ENCODE assay signal across 8 cellular contexts in the genomic region with DNA sequence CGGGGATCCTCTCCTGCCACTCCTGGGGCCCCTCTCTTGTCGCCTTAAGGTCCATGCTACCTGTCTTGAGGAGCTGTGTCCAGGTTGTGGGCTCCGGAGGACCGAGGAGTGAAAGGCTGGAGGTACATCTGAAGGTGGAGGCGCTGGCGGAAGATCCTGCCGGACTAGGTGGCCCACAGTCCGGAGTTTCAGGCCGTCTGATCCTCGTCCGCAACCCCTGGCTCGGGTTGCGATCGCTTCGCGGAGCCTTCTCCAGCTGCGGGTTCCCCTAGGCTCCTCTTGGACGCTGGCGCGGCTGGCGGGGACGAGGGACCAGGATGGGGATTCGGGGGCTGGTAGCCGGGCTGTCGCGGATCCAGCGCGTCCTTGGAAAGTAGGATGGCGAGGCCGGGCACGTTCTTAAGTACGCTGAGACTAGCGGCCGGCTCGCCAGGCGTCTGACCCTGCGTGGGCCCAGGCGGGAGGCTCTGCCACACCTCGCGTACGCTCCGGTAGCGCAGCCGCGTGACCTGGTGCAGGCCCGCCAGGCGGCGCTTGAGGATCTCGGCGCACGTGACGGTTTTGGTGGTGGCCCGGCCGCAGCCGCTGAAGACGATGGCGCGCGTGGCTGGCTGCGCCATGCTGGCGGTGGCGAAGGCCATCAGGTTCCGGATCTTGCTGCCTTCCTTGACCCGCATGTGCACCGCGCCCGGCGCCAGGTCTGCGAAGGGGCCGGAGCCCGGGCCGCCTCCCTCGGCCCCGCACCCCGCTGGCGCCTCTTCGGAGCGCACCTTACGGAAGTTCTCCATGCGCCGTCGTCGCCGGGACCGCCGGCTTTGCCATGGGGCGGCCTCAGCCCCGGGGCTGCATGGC. TPM values are rescaled to one million over a fixed set of nuclear protein-coding genes. Genes with fewer than 3 reads are reported as not detected.
DNase-seq lines count a peak whose midpoint lies in the region; ATAC-seq and TF ChIP-seq lines count a peak whose summit lies in the region.

No MANE protein-coding gene starts in this region.

- peak overlapping the region in 3 of 11 experiments; percentile 17 to 40 (median 18); a peak in 3 of 22 replicates for H3K27ac ChIP-seq in BLaER1 treated with 17β-estradiol and CSF1 and Interleukin-3, amounts not matched to agents 10 nM and 100 nM
- H3K27ac ChIP-seq in left lung: peak overlapping the region; percentile 77 to 90

- no peaks in the 10 kb centered on the region for H3K36me3 ChIP-seq in BLaER1 treated with 17β-estradiol and CSF1 and Interleukin-3, amounts not matched to agents 10 nM and 100 nM
- no peaks in the 10 kb centered on the region for H3K36me3 ChIP-seq in left lung

- peaks cover 0 to 38% (median 16%) of the 10 kb centered on the region in 11 experiments; a peak in 11 of 22 replicates for H4K20me1 ChIP-seq in BLaER1 treated with 17β-estradiol and CSF1 and Interleukin-3, amounts not matched to agents 10 nM and 100 nM

- H3K9me3 ChIP-seq in BLaER1 treated with 17β-estradiol and CSF1 and Interleukin-3, amounts not matched to agents 10 nM and 100 nM (replicated peaks in 1 of 11): peaks cover 0 to 10% (median 0%) of the 10 kb centered on the region in 11 experiments; a peak in 11 of 22 replicates
- H3K9me3 ChIP-seq in left lung: no peaks in the 10 kb centered on the region

- DNase-seq in HuH-7 (ENCODE audit: low spot score): peak; percentile 54
- peak; percentile 64 for DNase-seq in activated CD4-positive, CD25-positive, alpha-beta regulatory T cell treated with anti-CD3 and anti-CD28 coated beads, Interleukin-2, amount 50 U/mL, for 72 hours
- peak; percentile 69 for DNase-seq in choroid plexus epithelial cell (ENCODE audit: low read depth)
- peak; percentile 88 to 94 for DNase-seq in left lung
- peak; percentile 72 for DNase-seq in stimulated activated CD4-positive, alpha-beta T cell treated with anti-CD3 and anti-CD28 coated beads, Interleukin-4, amount 100 ng/mL, for 24 hours

- intact Hi-C loops in left lung (cut with DNase I): loop anchor here in 1 of 2 donors (10.0 kb wide), 1 partner anchor 321 kb away; no protein-coding TSS in a partner anchor

- ATAC-seq in GM19463 (IDR thresholded peaks at IDR 0.05; ENCODE audit: unreplicated experiment) (peak; percentile 39), left lung (peak; percentile 66), GM18519 (IDR thresholded peaks at IDR 0.05; ENCODE audit: low FRiP score, unreplicated experiment) (no peak)

- peak overlapping the region; percentile 54 to 69 (median 60) for H3K4me3 ChIP-seq in BLaER1 treated with 17β-estradiol and CSF1 and Interleukin-3, amounts not matched to agents 10 nM and 100 nM
- H3K4me3 ChIP-seq in choroid plexus epithelial cell (ENCODE audit: low read depth, low read length) (peak overlapping the region; percentile 61), left lung (peak overlapping the region; percentile 57 to 59)

- peaks cover 30 to 48% (median 40%) of the 10 kb centered on the region in 10 experiments; a peak in 19 of 20 replicates for H3K4me1 ChIP-seq in BLaER1 treated with 17β-estradiol and CSF1 and Interleukin-3, amounts not matched to agents 10 nM and 100 nM
- peaks cover 19 to 53% of the 10 kb centered on the region in 2 donors for H3K4me1 ChIP-seq in left lung

- TF ChIP-seq CTCF in choroid plexus epithelial cell (conservative IDR thresholded peaks at IDR 0.05; ENCODE audit: low read depth, low read length): peak; percentile 37
- peak; percentile 21 to 33 for TF ChIP-seq CTCF in left lung (IDR thresholded peaks at IDR 0.05)

- H3K4me2 ChIP-seq in BLaER1 treated with 17β-estradiol and CSF1 and Interleukin-3, amounts not matched to agents 10 nM and 100 nM: peak overlapping the region; percentile 83 to 96 (median 93)

- H3K27me3 ChIP-seq in BLaER1 treated with 17β-estradiol and CSF1 and Interleukin-3, amounts not matched to agents 10 nM and 100 nM: peaks cover 58 to 72% (median 68%) of the 10 kb centered on the region in 11 experiments
- H3K27me3 ChIP-seq in left lung: peaks cover 0 to 61% of the 10 kb centered on the region in 2 donors

- H3K9ac ChIP-seq in BLaER1 treated with 17β-estradiol and CSF1 and Interleukin-3, amounts not matched to agents 10 nM and 100 nM: peak overlapping the region; percentile 38 to 72 (median 65); a peak in 20 of 22 replicates

RNA-seq across cellular contexts. Expression of a gene that starts 0.6 kb away (rescaled TPM):
- 10 to 100 TPM; 13.8 to 14.1 TPM for total RNA-seq in left lung

RNA-seq across cellular contexts. Expression of a gene that starts 18.1 kb away (rescaled TPM):
- total RNA-seq in left lung: 100 to 1,000 TPM; 170 TPM

RNA-seq across cellular contexts. Expression of a gene that starts 39.3 kb away (rescaled TPM):
- 10 to 100 TPM in 1 of 2 donors, 1 to 10 TPM in 1; 1.9 to 20.1 TPM for total RNA-seq in left lung

RNA-seq across cellular contexts. Expression of a gene that starts 49.4 kb away (rescaled TPM):
- total RNA-seq in left lung: 10 to 100 TPM; 66.0 to 84.7 TPM
